In the genomic region with DNA sequence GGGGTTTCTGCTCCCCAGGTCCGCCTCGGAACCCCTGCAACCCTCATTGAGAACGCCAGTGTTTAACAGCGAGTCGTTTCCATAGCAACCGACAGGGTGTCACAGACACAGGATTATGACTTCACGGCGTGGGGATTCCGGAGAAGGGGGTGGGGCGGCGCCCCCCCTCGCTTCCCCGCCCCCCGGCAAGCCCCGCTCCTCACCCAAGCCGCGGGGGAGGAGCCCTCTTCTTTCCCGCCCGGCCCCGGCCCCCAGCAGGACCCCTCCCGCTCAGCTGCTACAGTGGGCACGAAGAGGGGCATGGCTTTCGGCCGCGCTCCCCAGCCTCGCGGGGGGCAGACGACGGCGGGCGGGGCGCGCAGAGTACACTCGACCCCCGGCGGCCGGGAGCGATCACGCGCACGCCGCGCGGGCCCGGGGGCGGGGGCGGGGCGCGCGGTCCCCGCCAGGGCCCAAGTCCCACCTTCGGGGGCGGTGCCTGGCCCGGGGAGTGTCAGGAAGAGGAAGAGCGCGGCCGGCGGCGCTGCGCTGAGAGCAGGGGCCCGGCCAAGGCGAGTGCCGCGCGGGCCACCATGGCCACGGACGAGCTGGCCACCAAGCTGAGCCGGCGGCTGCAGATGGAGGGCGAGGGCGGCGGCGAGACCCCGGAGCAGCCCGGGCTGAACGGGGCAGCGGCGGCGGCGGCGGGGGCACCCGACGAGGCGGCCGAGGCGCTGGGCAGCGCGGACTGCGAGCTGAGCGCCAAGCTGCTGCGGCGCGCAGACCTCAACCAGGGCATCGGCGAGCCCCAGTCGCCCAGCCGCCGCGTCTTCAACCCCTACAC, we compare ENCODE assay signal across 1 cellular context.
TF ChIP-seq lines count a peak whose summit lies in the region.

A gene with protein sequence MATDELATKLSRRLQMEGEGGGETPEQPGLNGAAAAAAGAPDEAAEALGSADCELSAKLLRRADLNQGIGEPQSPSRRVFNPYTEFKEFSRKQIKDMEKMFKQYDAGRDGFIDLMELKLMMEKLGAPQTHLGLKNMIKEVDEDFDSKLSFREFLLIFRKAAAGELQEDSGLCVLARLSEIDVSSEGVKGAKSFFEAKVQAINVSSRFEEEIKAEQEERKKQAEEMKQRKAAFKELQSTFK (plus strand): TSS at position 489 of the 823 bp plus-strand sequence. CDS start 84 bp downstream, at position 573.

TF ChIP-seq in HEK293, 187 proteins besides CTCF, POLR2A, EP300 and RAD21 (continued from another document and continues in another):
- TF ChIP-seq, protein P1, sequence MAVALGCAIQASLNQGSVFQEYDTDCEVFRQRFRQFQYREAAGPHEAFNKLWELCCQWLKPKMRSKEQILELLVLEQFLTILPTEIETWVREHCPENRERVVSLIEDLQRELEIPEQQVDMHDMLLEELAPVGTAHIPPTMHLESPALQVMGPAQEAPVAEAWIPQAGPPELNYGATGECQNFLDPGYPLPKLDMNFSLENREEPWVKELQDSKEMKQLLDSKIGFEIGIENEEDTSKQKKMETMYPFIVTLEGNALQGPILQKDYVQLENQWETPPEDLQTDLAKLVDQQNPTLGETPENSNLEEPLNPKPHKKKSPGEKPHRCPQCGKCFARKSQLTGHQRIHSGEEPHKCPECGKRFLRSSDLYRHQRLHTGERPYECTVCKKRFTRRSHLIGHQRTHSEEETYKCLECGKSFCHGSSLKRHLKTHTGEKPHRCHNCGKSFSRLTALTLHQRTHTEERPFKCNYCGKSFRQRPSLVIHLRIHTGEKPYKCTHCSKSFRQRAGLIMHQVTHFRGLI (tag by site-specific recombination; IDR thresholded peaks at IDR 0.05): no peak
- TF ChIP-seq ZNF529 (tag by site-specific recombination; IDR thresholded peaks at IDR 0.05; ENCODE audit: insufficient replicate concordance) (no peak), ZFHX2 (tag by site-specific recombination; conservative IDR thresholded peaks at IDR 0.05) (peak; percentile 54), SP3 (tag by site-specific recombination; IDR thresholded peaks at IDR 0.05) (peak; percentile 90), ZXDB (tag by site-specific recombination; IDR thresholded peaks at IDR 0.05) (peak; percentile 46; the same call in 1 of the 2 replicates), ZNF37A (tag by site-specific recombination; IDR thresholded peaks at IDR 0.05) (0 out of 2 replicates have a peak, but pooled peaks have one; percentile 20), ZNF248 (tag by site-specific recombination; IDR thresholded peaks at IDR 0.05) (no peak), KLF8 (tag by site-specific recombination; IDR thresholded peaks at IDR 0.05) (peak; percentile 81), GLI4 (tag by site-specific recombination; IDR thresholded peaks at IDR 0.05) (no peak), ZNF175 (tag by site-specific recombination; IDR thresholded peaks at IDR 0.05) (no peak), ZNF629 (tag by site-specific recombination; IDR thresholded peaks at IDR 0.05) (peak; percentile 90), SP2 (tag by site-specific recombination; IDR thresholded peaks at IDR 0.05) (peak; percentile 67), KLF1 (tag by site-specific recombination; IDR thresholded peaks at IDR 0.05) (peak; percentile 69), KLF16 (tag by site-specific recombination; IDR thresholded peaks at IDR 0.05) (peak; percentile 82; the same call in 1 of the 2 replicates), ZNF791 (tag by site-specific recombination; IDR thresholded peaks at IDR 0.05) (no peak), ZNF677 (tag by site-specific recombination; IDR thresholded peaks at IDR 0.05) (peak; percentile 35; the same call in 1 of the 2 replicates), KLF7 (tag by site-specific recombination; IDR thresholded peaks at IDR 0.05; ENCODE audit: borderline replicate concordance) (peak; percentile 49; the same call in 1 of the 2 replicates), ZNF777 (tag by site-specific recombination; IDR thresholded peaks at IDR 0.05; ENCODE audit: borderline replicate concordance) (no peak), ZNF391 (tag by site-specific recombination; IDR thresholded peaks at IDR 0.05; ENCODE audit: borderline replicate concordance, low read depth) (no peak), ZNF138 (tag by site-specific recombination; IDR thresholded peaks at IDR 0.05; ENCODE audit: borderline replicate concordance) (no peak), ZNF221 (tag by site-specific recombination; IDR thresholded peaks at IDR 0.05; ENCODE audit: borderline replicate concordance) (no peak), ZBTB8A (tag by site-specific recombination; IDR thresholded peaks at IDR 0.05) (peak; percentile 43; the same call in 1 of the 2 replicates), ZNF555 (tag by site-specific recombination; conservative IDR thresholded peaks at IDR 0.05) (no peak), ZNF114 (tag by site-specific recombination; IDR thresholded peaks at IDR 0.05) (no peak), ZNF830 (tag by site-specific recombination; IDR thresholded peaks at IDR 0.05; ENCODE audit: low read depth) (no peak), ZNF239 (tag by site-specific recombination; IDR thresholded peaks at IDR 0.05) (no peak)
- TF ChIP-seq, protein P2, sequence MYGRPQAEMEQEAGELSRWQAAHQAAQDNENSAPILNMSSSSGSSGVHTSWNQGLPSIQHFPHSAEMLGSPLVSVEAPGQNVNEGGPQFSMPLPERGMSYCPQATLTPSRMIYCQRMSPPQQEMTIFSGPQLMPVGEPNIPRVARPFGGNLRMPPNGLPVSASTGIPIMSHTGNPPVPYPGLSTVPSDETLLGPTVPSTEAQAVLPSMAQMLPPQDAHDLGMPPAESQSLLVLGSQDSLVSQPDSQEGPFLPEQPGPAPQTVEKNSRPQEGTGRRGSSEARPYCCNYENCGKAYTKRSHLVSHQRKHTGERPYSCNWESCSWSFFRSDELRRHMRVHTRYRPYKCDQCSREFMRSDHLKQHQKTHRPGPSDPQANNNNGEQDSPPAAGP (tag by site-specific recombination; IDR thresholded peaks at IDR 0.05): peak; percentile 50
- TF ChIP-seq, protein P3, sequence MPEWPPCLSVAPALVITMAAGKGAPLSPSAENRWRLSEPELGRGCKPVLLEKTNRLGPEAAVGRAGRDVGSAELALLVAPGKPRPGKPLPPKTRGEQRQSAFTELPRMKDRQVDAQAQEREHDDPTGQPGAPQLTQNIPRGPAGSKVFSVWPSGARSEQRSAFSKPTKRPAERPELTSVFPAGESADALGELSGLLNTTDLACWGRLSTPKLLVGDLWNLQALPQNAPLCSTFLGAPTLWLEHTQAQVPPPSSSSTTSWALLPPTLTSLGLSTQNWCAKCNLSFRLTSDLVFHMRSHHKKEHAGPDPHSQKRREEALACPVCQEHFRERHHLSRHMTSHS (tag by site-specific recombination; IDR thresholded peaks at IDR 0.05): no peak
- TF ChIP-seq, protein P4, sequence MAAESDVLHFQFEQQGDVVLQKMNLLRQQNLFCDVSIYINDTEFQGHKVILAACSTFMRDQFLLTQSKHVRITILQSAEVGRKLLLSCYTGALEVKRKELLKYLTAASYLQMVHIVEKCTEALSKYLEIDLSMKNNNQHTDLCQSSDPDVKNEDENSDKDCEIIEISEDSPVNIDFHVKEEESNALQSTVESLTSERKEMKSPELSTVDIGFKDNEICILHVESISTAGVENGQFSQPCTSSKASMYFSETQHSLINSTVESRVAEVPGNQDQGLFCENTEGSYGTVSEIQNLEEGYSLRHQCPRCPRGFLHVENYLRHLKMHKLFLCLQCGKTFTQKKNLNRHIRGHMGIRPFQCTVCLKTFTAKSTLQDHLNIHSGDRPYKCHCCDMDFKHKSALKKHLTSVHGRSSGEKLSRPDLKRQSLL (tag by site-specific recombination; IDR thresholded peaks at IDR 0.05): no peak
- TF ChIP-seq, protein P5, sequence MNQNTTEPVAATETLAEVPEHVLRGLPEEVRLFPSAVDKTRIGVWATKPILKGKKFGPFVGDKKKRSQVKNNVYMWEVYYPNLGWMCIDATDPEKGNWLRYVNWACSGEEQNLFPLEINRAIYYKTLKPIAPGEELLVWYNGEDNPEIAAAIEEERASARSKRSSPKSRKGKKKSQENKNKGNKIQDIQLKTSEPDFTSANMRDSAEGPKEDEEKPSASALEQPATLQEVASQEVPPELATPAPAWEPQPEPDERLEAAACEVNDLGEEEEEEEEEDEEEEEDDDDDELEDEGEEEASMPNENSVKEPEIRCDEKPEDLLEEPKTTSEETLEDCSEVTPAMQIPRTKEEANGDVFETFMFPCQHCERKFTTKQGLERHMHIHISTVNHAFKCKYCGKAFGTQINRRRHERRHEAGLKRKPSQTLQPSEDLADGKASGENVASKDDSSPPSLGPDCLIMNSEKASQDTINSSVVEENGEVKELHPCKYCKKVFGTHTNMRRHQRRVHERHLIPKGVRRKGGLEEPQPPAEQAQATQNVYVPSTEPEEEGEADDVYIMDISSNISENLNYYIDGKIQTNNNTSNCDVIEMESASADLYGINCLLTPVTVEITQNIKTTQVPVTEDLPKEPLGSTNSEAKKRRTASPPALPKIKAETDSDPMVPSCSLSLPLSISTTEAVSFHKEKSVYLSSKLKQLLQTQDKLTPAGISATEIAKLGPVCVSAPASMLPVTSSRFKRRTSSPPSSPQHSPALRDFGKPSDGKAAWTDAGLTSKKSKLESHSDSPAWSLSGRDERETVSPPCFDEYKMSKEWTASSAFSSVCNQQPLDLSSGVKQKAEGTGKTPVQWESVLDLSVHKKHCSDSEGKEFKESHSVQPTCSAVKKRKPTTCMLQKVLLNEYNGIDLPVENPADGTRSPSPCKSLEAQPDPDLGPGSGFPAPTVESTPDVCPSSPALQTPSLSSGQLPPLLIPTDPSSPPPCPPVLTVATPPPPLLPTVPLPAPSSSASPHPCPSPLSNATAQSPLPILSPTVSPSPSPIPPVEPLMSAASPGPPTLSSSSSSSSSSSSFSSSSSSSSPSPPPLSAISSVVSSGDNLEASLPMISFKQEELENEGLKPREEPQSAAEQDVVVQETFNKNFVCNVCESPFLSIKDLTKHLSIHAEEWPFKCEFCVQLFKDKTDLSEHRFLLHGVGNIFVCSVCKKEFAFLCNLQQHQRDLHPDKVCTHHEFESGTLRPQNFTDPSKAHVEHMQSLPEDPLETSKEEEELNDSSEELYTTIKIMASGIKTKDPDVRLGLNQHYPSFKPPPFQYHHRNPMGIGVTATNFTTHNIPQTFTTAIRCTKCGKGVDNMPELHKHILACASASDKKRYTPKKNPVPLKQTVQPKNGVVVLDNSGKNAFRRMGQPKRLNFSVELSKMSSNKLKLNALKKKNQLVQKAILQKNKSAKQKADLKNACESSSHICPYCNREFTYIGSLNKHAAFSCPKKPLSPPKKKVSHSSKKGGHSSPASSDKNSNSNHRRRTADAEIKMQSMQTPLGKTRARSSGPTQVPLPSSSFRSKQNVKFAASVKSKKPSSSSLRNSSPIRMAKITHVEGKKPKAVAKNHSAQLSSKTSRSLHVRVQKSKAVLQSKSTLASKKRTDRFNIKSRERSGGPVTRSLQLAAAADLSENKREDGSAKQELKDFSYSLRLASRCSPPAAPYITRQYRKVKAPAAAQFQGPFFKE (tag by site-specific recombination; IDR thresholded peaks at IDR 0.05; ENCODE audit: borderline replicate concordance): no peak
- TF ChIP-seq, protein P6, sequence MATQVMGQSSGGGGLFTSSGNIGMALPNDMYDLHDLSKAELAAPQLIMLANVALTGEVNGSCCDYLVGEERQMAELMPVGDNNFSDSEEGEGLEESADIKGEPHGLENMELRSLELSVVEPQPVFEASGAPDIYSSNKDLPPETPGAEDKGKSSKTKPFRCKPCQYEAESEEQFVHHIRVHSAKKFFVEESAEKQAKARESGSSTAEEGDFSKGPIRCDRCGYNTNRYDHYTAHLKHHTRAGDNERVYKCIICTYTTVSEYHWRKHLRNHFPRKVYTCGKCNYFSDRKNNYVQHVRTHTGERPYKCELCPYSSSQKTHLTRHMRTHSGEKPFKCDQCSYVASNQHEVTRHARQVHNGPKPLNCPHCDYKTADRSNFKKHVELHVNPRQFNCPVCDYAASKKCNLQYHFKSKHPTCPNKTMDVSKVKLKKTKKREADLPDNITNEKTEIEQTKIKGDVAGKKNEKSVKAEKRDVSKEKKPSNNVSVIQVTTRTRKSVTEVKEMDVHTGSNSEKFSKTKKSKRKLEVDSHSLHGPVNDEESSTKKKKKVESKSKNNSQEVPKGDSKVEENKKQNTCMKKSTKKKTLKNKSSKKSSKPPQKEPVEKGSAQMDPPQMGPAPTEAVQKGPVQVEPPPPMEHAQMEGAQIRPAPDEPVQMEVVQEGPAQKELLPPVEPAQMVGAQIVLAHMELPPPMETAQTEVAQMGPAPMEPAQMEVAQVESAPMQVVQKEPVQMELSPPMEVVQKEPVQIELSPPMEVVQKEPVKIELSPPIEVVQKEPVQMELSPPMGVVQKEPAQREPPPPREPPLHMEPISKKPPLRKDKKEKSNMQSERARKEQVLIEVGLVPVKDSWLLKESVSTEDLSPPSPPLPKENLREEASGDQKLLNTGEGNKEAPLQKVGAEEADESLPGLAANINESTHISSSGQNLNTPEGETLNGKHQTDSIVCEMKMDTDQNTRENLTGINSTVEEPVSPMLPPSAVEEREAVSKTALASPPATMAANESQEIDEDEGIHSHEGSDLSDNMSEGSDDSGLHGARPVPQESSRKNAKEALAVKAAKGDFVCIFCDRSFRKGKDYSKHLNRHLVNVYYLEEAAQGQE (tag by site-specific recombination; IDR thresholded peaks at IDR 0.05): no peak
- TF ChIP-seq, protein P7, sequence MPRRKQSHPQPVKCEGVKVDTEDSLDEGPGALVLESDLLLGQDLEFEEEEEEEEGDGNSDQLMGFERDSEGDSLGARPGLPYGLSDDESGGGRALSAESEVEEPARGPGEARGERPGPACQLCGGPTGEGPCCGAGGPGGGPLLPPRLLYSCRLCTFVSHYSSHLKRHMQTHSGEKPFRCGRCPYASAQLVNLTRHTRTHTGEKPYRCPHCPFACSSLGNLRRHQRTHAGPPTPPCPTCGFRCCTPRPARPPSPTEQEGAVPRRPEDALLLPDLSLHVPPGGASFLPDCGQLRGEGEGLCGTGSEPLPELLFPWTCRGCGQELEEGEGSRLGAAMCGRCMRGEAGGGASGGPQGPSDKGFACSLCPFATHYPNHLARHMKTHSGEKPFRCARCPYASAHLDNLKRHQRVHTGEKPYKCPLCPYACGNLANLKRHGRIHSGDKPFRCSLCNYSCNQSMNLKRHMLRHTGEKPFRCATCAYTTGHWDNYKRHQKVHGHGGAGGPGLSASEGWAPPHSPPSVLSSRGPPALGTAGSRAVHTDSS (tag by site-specific recombination; IDR thresholded peaks at IDR 0.05): peak; percentile 70; the same call in 1 of the 2 replicates
- TF ChIP-seq, protein P8, sequence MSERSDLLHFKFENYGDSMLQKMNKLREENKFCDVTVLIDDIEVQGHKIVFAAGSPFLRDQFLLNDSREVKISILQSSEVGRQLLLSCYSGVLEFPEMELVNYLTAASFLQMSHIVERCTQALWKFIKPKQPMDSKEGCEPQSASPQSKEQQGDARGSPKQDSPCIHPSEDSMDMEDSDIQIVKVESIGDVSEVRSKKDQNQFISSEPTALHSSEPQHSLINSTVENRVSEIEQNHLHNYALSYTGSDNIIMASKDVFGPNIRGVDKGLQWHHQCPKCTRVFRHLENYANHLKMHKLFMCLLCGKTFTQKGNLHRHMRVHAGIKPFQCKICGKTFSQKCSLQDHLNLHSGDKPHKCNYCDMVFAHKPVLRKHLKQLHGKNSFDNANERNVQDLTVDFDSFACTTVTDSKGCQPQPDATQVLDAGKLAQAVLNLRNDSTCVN (tag by site-specific recombination; optimal IDR thresholded peaks at IDR 0.05): peak; percentile 72
- TF ChIP-seq, protein P9, sequence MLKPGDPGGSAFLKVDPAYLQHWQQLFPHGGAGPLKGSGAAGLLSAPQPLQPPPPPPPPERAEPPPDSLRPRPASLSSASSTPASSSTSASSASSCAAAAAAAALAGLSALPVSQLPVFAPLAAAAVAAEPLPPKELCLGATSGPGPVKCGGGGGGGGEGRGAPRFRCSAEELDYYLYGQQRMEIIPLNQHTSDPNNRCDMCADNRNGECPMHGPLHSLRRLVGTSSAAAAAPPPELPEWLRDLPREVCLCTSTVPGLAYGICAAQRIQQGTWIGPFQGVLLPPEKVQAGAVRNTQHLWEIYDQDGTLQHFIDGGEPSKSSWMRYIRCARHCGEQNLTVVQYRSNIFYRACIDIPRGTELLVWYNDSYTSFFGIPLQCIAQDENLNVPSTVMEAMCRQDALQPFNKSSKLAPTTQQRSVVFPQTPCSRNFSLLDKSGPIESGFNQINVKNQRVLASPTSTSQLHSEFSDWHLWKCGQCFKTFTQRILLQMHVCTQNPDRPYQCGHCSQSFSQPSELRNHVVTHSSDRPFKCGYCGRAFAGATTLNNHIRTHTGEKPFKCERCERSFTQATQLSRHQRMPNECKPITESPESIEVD (tag by site-specific recombination; IDR thresholded peaks at IDR 0.05): no peak
